Comparison of ENCODE assay signal across 16 cellular contexts in genomic region chr5:4906821-4907220, GRCh38.
"Had no signal": no experiment of that assay in that cellular context is flagged by ENCODE, and none has a peak within 500 bp of the region (broad histone marks: within the 10 kb centered on the region; RNA-seq: fewer than 3 reads in every experiment).

No MANE protein-coding gene starts in this region.

- H3K4me3 ChIP-seq: cardiac muscle cell, esophagus squamous epithelium, ovary, right atrium auricular region, testis, tibial nerve, upper lobe of right lung had no signal

- ATAC-seq: effector memory CD8-positive, alpha-beta T cell; foreskin keratinocyte; naive thymus-derived CD4-positive, alpha-beta T cell had no signal

- H3K4me1 ChIP-seq: foreskin keratinocyte, testis, upper lobe of right lung had no signal

- FAIRE-seq: islet of Langerhans, small intestine had no signal

- H3K27me3 ChIP-seq: cardiac muscle cell, esophagus squamous epithelium, foreskin keratinocyte, neutrophil, ovary, right atrium auricular region, testis, tibial nerve, upper lobe of right lung had no signal

- H3K27ac ChIP-seq: cardiac muscle cell, esophagus squamous epithelium, foreskin keratinocyte, neutrophil, right atrium auricular region, testis, upper lobe of right lung had no signal

- H3K36me3 ChIP-seq: cardiac muscle cell, esophagus squamous epithelium, neutrophil, ovary, right atrium auricular region, tibial nerve, upper lobe of right lung had no signal

- H3K9me3 ChIP-seq: esophagus squamous epithelium, neutrophil, ovary, right atrium auricular region, testis, tibial nerve, upper lobe of right lung had no signal

- DNase-seq: effector memory CD8-positive, alpha-beta T cell; esophagus squamous epithelium; foreskin keratinocyte; kidney glomerular epithelial cell; naive thymus-derived CD4-positive, alpha-beta T cell; stimulated activated CD4-positive, alpha-beta T cell treated with anti-CD3 and anti-CD28 coated beads, Interleukin-12 subunit alpha, Interleukin-12 subunit beta, amount 100 ng/mL, for 4 hours; stimulated activated naive CD4-positive, alpha-beta T cell treated with Interleukin-2 at 50 U/mL for 16 hours; testis; upper lobe of right lung had no signal
